2 cellular contexts compared by ENCODE assay signal in genomic region chr14:24891987-24892729, GRCh38.
TF ChIP-seq lines count a peak whose summit lies in the region.

No MANE protein-coding gene starts in this region.

TF ChIP-seq in HepG2, 621 proteins besides CTCF, POLR2A, EP300 and RAD21 (continued from another document and continues in another):
- TF ChIP-seq POGK (CRISPR knock-in tag; conservative IDR thresholded peaks at IDR 0.05): no peak
- TF ChIP-seq HNRNPK (IDR thresholded peaks at IDR 0.05; ENCODE audit: low read depth, low read length, poor library complexity, severe bottlenecking): peak; percentile 92
- no peak for TF ChIP-seq ZHX2 (IDR thresholded peaks at IDR 0.05; ENCODE audit: low read depth)
- no peak for TF ChIP-seq ZHX2 (CRISPR knock-in tag; IDR thresholded peaks at IDR 0.05; ENCODE audit: borderline replicate concordance)
- no peak for TF ChIP-seq ZNF10 (CRISPR knock-in tag; IDR thresholded peaks at IDR 0.05; ENCODE audit: borderline replicate concordance, low read depth)
- TF ChIP-seq NFE2L2 (IDR thresholded peaks at IDR 0.05; ENCODE audit: low read length): no peak
- peak; percentile 62; the same call in 1 of the 2 replicates for TF ChIP-seq TEF (CRISPR knock-in tag; IDR thresholded peaks at IDR 0.05)
- no peak for TF ChIP-seq LBX2 (CRISPR knock-in tag; IDR thresholded peaks at IDR 0.05; ENCODE audit: borderline replicate concordance)
- no peak for TF ChIP-seq NPAS2 (CRISPR knock-in tag; IDR thresholded peaks at IDR 0.05; ENCODE audit: borderline replicate concordance)
- no peak for TF ChIP-seq NCOA1 (CRISPR knock-in tag; IDR thresholded peaks at IDR 0.05)
- TF ChIP-seq ZNF276 (CRISPR knock-in tag; IDR thresholded peaks at IDR 0.05; ENCODE audit: low read depth): no peak
- TF ChIP-seq ZFP1 (CRISPR knock-in tag; IDR thresholded peaks at IDR 0.05): peak; percentile 35; the same call in 1 of the 2 replicates
- TF ChIP-seq SOX13 (IDR thresholded peaks at IDR 0.05): no peak; the same call in 1 of the 2 replicates
- peak in 1 of 2 experiments; percentile 47; a peak in 1 of 4 replicates for TF ChIP-seq SOX13 (CRISPR knock-in tag; conservative IDR thresholded peaks at IDR 0.05 in 1 of 2, IDR thresholded peaks at IDR 0.05 in 1 of 2)
- no peak for TF ChIP-seq HOXA3 (CRISPR knock-in tag; IDR thresholded peaks at IDR 0.05)

TF ChIP-seq in GM23338, 12 proteins besides CTCF, POLR2A, EP300 and RAD21 (continued from another document):
- TF ChIP-seq ETS1 (IDR thresholded peaks at IDR 0.05) (no peak), POLR2AphosphoS5 (IDR thresholded peaks at IDR 0.05; ENCODE audit: low read depth) (no peak), CREB1 (CRISPR knock-in tag; IDR thresholded peaks at IDR 0.05; ENCODE audit: low read depth) (no peak), NANOG (IDR thresholded peaks at IDR 0.05; ENCODE audit: borderline replicate concordance) (no peak), EZH2 (IDR thresholded peaks at IDR 0.05; ENCODE audit: low read depth, unreplicated experiment) (no peak), ZNF331 (CRISPR knock-in tag; IDR thresholded peaks at IDR 0.05; ENCODE audit: low read depth) (no peak)
